Comparison of ENCODE assay signal across 20 cellular contexts in genomic region chr2:101193038-101193437, GRCh38.
"Had no signal": no experiment of that assay in that cellular context is flagged by ENCODE, and none has a peak within 500 bp of the region (broad histone marks: within the 10 kb centered on the region; RNA-seq: fewer than 3 reads in every experiment).

No MANE protein-coding gene starts in this region.

- H3K4me3 ChIP-seq: left ventricle myocardium inferior, lower lobe of right lung, neural progenitor cell, pancreas, psoas muscle, stomach, thoracic aorta, transverse colon had no signal

- DNase-seq: endodermal cell; erythroblast; foreskin keratinocyte; immature natural killer cell; left ventricle myocardium inferior; lower lobe of right lung; naive thymus-derived CD8-positive, alpha-beta T cell; occipital lobe; pancreas; psoas muscle; small intestine; stimulated activated CD4-positive, alpha-beta T cell treated with anti-CD3 and anti-CD28 coated beads, Interleukin-12 subunit alpha, Interleukin-12 subunit beta, amount 100 ng/mL, for 4 hours; stimulated activated naive CD4-positive, alpha-beta T cell; stomach; substantia nigra; transverse colon had no signal

- H2AFZ ChIP-seq: neural progenitor cell had no signal

- H3K27ac ChIP-seq: foreskin keratinocyte, left ventricle myocardium inferior, lower lobe of right lung, neural progenitor cell, pancreas, psoas muscle, stomach, thoracic aorta, transverse colon had no signal

- H3K4me2 ChIP-seq: neural progenitor cell had no signal

- H3K4me1 ChIP-seq: lower lobe of right lung, neural progenitor cell, psoas muscle, stomach, transverse colon had no signal

- ATAC-seq: foreskin keratinocyte; lower lobe of right lung; naive thymus-derived CD8-positive, alpha-beta T cell; pancreas; psoas muscle had no signal

- H3K36me3 ChIP-seq: left ventricle myocardium inferior, lower lobe of right lung, neural progenitor cell, pancreas, stomach, thoracic aorta, transverse colon had no signal

- H3K9ac ChIP-seq: neural progenitor cell had no signal

- H3K9me3 ChIP-seq: lower lobe of right lung, pancreas, thoracic aorta, transverse colon had no signal

- FAIRE-seq: endothelial cell of umbilical vein, keratinocyte, pancreas, small intestine had no signal

- H3K27me3 ChIP-seq: foreskin keratinocyte, neural progenitor cell, pancreas, stomach, transverse colon had no signal
